ENCODE assay signal across 1 cellular context in the genomic region with DNA sequence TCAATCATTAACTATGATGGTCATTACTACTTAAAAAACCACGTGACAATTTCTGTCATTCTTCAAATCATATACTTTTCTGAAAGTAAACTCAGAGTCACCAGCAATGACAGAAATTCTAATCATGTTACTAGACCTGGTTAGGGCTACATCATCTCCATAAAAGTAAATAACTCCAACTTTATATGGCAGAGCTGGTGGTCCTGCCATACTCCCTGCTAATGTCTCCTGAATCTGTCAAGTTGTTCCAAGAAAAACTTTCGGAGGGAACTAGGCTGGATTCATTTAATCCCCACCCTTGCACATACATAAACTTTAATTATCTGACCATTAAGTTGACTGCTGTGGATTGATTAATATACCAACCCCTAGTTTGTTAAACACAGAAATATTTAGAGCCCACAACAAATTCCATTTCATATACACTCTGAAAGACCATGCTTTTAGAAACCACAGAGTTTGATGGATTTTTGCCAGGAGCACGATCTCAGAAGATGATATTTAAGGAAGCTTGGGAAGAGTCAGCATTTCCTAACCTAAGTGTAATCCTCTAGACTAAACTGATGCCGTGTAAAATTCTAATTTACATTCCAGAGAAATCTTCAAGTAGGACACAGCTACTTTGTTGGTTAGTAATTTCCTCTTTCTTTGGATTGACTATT.
TF ChIP-seq lines count a peak whose summit lies in the region.

No MANE protein-coding gene starts in this region.

TF ChIP-seq in GM23338, 12 proteins besides CTCF, POLR2A, EP300 and RAD21 (continued from another document):
- TF ChIP-seq, protein P1, sequence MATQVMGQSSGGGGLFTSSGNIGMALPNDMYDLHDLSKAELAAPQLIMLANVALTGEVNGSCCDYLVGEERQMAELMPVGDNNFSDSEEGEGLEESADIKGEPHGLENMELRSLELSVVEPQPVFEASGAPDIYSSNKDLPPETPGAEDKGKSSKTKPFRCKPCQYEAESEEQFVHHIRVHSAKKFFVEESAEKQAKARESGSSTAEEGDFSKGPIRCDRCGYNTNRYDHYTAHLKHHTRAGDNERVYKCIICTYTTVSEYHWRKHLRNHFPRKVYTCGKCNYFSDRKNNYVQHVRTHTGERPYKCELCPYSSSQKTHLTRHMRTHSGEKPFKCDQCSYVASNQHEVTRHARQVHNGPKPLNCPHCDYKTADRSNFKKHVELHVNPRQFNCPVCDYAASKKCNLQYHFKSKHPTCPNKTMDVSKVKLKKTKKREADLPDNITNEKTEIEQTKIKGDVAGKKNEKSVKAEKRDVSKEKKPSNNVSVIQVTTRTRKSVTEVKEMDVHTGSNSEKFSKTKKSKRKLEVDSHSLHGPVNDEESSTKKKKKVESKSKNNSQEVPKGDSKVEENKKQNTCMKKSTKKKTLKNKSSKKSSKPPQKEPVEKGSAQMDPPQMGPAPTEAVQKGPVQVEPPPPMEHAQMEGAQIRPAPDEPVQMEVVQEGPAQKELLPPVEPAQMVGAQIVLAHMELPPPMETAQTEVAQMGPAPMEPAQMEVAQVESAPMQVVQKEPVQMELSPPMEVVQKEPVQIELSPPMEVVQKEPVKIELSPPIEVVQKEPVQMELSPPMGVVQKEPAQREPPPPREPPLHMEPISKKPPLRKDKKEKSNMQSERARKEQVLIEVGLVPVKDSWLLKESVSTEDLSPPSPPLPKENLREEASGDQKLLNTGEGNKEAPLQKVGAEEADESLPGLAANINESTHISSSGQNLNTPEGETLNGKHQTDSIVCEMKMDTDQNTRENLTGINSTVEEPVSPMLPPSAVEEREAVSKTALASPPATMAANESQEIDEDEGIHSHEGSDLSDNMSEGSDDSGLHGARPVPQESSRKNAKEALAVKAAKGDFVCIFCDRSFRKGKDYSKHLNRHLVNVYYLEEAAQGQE (IDR thresholded peaks at IDR 0.05; ENCODE audit: unreplicated experiment): no peak
- no peak for TF ChIP-seq CREB1 (CRISPR knock-in tag; IDR thresholded peaks at IDR 0.05; ENCODE audit: low read depth)
- TF ChIP-seq ZNF331 (CRISPR knock-in tag; IDR thresholded peaks at IDR 0.05; ENCODE audit: low read depth): no peak
TF ChIP-seq in GM23338: peak in this region for 0.
